ENCODE assay signal across 17 cellular contexts in the genomic region with DNA sequence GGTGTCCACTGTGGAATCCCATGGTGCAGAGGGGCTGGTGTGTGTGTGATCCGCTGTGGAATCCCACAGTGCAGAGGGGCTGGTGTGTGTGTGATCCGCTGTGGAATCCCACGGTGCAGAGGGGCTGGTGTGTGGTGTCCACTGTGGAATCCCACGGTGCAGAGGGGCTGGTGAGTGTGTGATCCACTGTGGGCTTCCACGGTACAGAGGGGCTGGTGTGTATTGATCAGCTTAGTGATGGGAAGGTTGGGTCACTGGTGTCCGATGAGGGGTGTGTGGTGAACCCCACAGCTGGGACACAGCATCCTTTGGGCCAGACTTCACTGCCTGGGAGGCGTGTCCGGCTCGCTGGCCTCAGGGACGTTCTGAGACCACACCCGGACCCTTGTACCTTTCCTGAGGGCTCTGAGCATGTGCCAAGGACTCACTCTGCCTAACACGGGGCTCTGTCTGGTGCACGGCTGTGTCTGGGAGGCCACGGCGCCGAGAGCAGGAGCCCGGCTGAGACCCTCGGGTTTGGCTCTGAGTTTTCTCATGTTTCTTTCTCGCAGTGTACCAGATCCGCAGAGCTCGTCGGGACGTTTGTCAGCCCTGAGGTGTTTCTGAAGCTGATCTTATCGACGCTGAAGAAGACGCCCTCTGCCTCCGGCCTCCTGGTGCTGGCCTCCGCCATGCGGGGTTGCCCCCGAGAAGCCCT. TPM values are rescaled to one million over a fixed set of nuclear protein-coding genes. Genes with fewer than 3 reads are reported as not detected.
DNase-seq lines count a peak whose midpoint lies in the region; ATAC-seq and TF ChIP-seq lines count a peak whose summit lies in the region.
"Had no signal": no experiment of that assay in that cellular context is flagged by ENCODE, and none has a peak within 500 bp of the region (broad histone marks: within the 10 kb centered on the region; RNA-seq: fewer than 3 reads in every experiment).

No MANE protein-coding gene starts in this region.

- ATAC-seq in Right ventricle myocardium superior (ENCODE audit: poor library complexity) (no peak), heart right ventricle (no peak), mucosa of descending colon (no peak), upper lobe of right lung (no peak), HG03280 (IDR thresholded peaks at IDR 0.05; ENCODE audit: unreplicated experiment) (no peak)
- ATAC-seq: CD8-positive, alpha-beta T cell; GM12878 had no signal

- peak; percentile 24 for DNase-seq in Right ventricle myocardium superior
- no peak for DNase-seq in heart right ventricle
- DNase-seq in mucosa of descending colon: peak in 2 of 3 donors; percentile 6 to 33
- peak; percentile 62 for DNase-seq in posterior vena cava (ENCODE audit: low spot score)
- DNase-seq in upper lobe of right lung: peak; percentile 58
- no peak for DNase-seq in DMS114 treated with DMSO at 0.1 percent for 48 hours (lab: John Stamatoyannopoulos, UW; ENCODE audit: unreplicated experiment)
- DNase-seq in activated T-cell treated with anti-CD3 and anti-CD28 coated beads for 4 hours: no peak
- DNase-seq: Calu3; CD8-positive, alpha-beta T cell; DMS53; DND-41; EL; GM23248 had no signal

- H3K9me3 ChIP-seq in heart right ventricle (no peaks in the 10 kb centered on the region), mucosa of descending colon (no peaks in the 10 kb centered on the region), upper lobe of right lung (no peaks in the 10 kb centered on the region)
- H3K9me3 ChIP-seq: HAP-1 had no signal

- no peaks in the 10 kb centered on the region for H3K27me3 ChIP-seq in heart right ventricle
- no peaks in the 10 kb centered on the region for H3K27me3 ChIP-seq in upper lobe of right lung
- H3K27me3 ChIP-seq: BLaER1 treated with 17β-estradiol and CSF1 and Interleukin-3, amounts not matched to agents 10 nM and 100 nM had no signal

- H3K27ac ChIP-seq in heart right ventricle (no peak overlapping the region), upper lobe of right lung (no peak overlapping the region)
- H3K27ac ChIP-seq: BLaER1 treated with 17β-estradiol and CSF1 and Interleukin-3, amounts not matched to agents 10 nM and 100 nM; GM23248 had no signal

- intact Hi-C loops in Right ventricle myocardium superior (cut with DNase I) (no loop called here), heart right ventricle (cut with DNase I) (no loop called here), mucosa of descending colon (cut with DNase I, micrococcal nuclease) (no loop called here), posterior vena cava (cut with DNase I) (loop anchor here in 1 of 2 donors (1.0 kb wide), 1 partner anchor 355 kb away; no protein-coding TSS in a partner anchor), upper lobe of right lung (cut with DNase I) (no loop called here)

- TF ChIP-seq CTCF in heart right ventricle (IDR thresholded peaks at IDR 0.05): no peak
- TF ChIP-seq CTCF in mucosa of descending colon (IDR thresholded peaks at IDR 0.05): no peak
- TF ChIP-seq CTCF in upper lobe of right lung (IDR thresholded peaks at IDR 0.05): no peak

- 92 to 96% methylated on average over 30 of the region's 30 CpGs for WGBS in heart right ventricle, 2 donors

- no peak overlapping the region for H3K4me3 ChIP-seq in heart right ventricle
- no peak overlapping the region for H3K4me3 ChIP-seq in mucosa of descending colon
- H3K4me3 ChIP-seq in upper lobe of right lung: no peak overlapping the region
- H3K4me3 ChIP-seq: BLaER1 treated with 17β-estradiol and CSF1 and Interleukin-3, amounts not matched to agents 10 nM and 100 nM; GM12878; GM23248; HAP-1 had no signal

- H3K4me1 ChIP-seq in heart right ventricle (no peaks in the 10 kb centered on the region), mucosa of descending colon (ENCODE audit: low read depth) (peaks cover 6% of the 10 kb centered on the region), upper lobe of right lung (no peaks in the 10 kb centered on the region)
- H3K4me1 ChIP-seq: BLaER1 treated with 17β-estradiol and CSF1 and Interleukin-3, amounts not matched to agents 10 nM and 100 nM; HAP-1 had no signal

- H3K36me3 ChIP-seq in heart right ventricle (peaks cover 0 to 90% (median 27%) of the 10 kb centered on the region in 9 donors), mucosa of descending colon (ENCODE audit: low read depth) (peaks cover 8% of the 10 kb centered on the region), upper lobe of right lung (peaks cover 33% of the 10 kb centered on the region)

RNA-seq across cellular contexts. Expression of gene PRKAR1B, which starts 29.3 kb away (rescaled TPM):
- total RNA-seq in Right ventricle myocardium superior (16.5 TPM), heart right ventricle (10 to 100 TPM; 14.5 to 24.5 (median 21.2) TPM), mucosa of descending colon (10 to 100 TPM; 10.1 to 24.5 (median 24.4) TPM), posterior vena cava (10 to 100 TPM; 10.1 TPM), upper lobe of right lung (25.7 TPM)
- polyA plus RNA-seq in heart right ventricle: 10 to 100 TPM in 1 of 2 donors, 1 to 10 TPM in 1; 5.0 to 15.7 TPM

RNA-seq across cellular contexts. Expression of gene DNAAF5, which starts 29.9 kb away (rescaled TPM):
- total RNA-seq in Right ventricle myocardium superior (19.3 TPM), heart right ventricle (10 to 100 TPM; 18.0 to 30.0 (median 25.3) TPM), mucosa of descending colon (10 to 100 TPM; 29.4 to 43.0 (median 30.9) TPM), posterior vena cava (10 to 100 TPM; 12.6 to 16.9 TPM), upper lobe of right lung (15.8 TPM)
- polyA plus RNA-seq in heart right ventricle: 10 to 100 TPM; 10.4 to 12.8 TPM

Comparison
In these comparisons a context has a peak if more than half of its experiments do, and no peak if none do; other contexts are left out.
1. DNase-seq: peak in Right ventricle myocardium superior (single experiment), mucosa of descending colon (2 of 3), posterior vena cava (single experiment) and upper lobe of right lung (single experiment); none in heart right ventricle (0 of 2), DMS114 treated with DMSO at 0.1 percent for 48 hours (single experiment) and activated T-cell treated with anti-CD3 and anti-CD28 coated beads for 4 hours (single experiment).